ENCODE assay signal across 21 cellular contexts in the genomic region with DNA sequence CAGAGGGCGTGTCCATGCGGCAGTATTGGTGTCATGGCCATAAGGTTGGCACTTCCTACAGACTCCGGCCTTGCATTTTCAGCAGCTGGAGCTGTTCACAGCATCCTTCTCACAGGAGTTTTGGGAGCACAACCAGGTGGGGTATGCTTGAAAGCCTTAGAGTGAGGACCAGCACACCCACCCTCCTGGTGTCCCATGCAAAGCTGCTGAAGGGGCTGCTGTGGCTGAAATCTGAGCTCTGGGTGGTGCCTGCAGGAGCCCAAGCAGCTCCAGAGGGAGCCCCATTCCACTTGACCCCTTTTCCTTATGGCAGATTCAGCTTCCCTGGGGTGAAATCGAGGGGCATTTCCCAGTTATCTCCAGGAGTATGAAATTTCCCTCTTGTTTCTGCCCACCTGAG.
DNase-seq lines count a peak whose midpoint lies in the region; TF ChIP-seq lines count a peak whose summit lies in the region.
"Had no signal": no experiment of that assay in that cellular context is flagged by ENCODE, and none has a peak within 500 bp of the region (broad histone marks: within the 10 kb centered on the region; RNA-seq: fewer than 3 reads in every experiment).

No MANE protein-coding gene starts in this region.

- peaks cover 3% of the 10 kb centered on the region for H3K36me3 Mint-ChIP-seq in chondrocyte (ENCODE audit: low read depth)
- peaks cover 0 to 5% of the 10 kb centered on the region in 2 donors for H3K36me3 Mint-ChIP-seq in CD4-positive, alpha-beta memory T cell
- H3K36me3 Mint-ChIP-seq: CD14-positive monocyte had no signal

- no peaks in the 10 kb centered on the region for H3K4me1 Mint-ChIP-seq in chondrocyte (ENCODE audit: low read depth)
- H3K4me1 Mint-ChIP-seq in CD4-positive, alpha-beta memory T cell, result no peaks in the 10 kb centered on the region
- H3K4me1 Mint-ChIP-seq: CD14-positive monocyte had no signal

- peaks cover 2% of the 10 kb centered on the region for H3K9me3 ChIP-seq in osteoblast (ENCODE audit: low read depth, low read length)
- peaks cover 0 to 5% of the 10 kb centered on the region in 2 donors for H3K9me3 ChIP-seq in CD4-positive, alpha-beta memory T cell (ENCODE audit: control insufficient read depth in 1 of 2, low read length in 2 of 2)
- H3K9me3 ChIP-seq: BE2C had no signal

- no peaks in the 10 kb centered on the region for H3K79me2 ChIP-seq in osteoblast (ENCODE audit: insufficient read depth, low read length)

- no peak overlapping the region for H2AFZ ChIP-seq in osteoblast (ENCODE audit: low read length)

- H3K4me3 ChIP-seq in osteoblast (ENCODE audit: insufficient read depth, low read length), result no peak overlapping the region
- H3K4me3 ChIP-seq in CD4-positive, alpha-beta memory T cell (ENCODE audit: low read length in 2 of 2), result no peak overlapping the region
- H3K4me3 ChIP-seq: BLaER1 treated with 17β-estradiol and CSF1 and Interleukin-3, amounts not matched to agents 10 nM and 100 nM; GM12878 had no signal

- no peak overlapping the region for H3K27ac ChIP-seq in osteoblast (ENCODE audit: low read depth, low read length)
- no peak overlapping the region for H3K27ac ChIP-seq in CD4-positive, alpha-beta memory T cell (ENCODE audit: low read depth, low read length)
- H3K27ac ChIP-seq: 22Rv1; BLaER1 treated with 17β-estradiol and CSF1 and Interleukin-3, amounts not matched to agents 10 nM and 100 nM had no signal

- no peak overlapping the region for H3K27ac Mint-ChIP-seq in chondrocyte (ENCODE audit: unreplicated experiment)
- no peak overlapping the region for H3K27ac Mint-ChIP-seq in CD4-positive, alpha-beta memory T cell
- H3K27ac Mint-ChIP-seq: CD14-positive monocyte; CD4-positive, alpha-beta T cell had no signal

- no peak for TF ChIP-seq CTCF in chondrocyte (IDR thresholded peaks at IDR 0.05)
- no peak for TF ChIP-seq CTCF in osteoblast (IDR thresholded peaks at IDR 0.05; ENCODE audit: extremely low read depth, low read depth, low read length)

- no peaks in the 10 kb centered on the region for H3K36me3 ChIP-seq in osteoblast (ENCODE audit: insufficient read depth, low read length)
- no peaks in the 10 kb centered on the region for H3K36me3 ChIP-seq in CD4-positive, alpha-beta memory T cell (ENCODE audit: insufficient read depth, low read length)
- H3K36me3 ChIP-seq: BE2C; BLaER1 treated with 17β-estradiol and CSF1 and Interleukin-3, amounts not matched to agents 10 nM and 100 nM had no signal

- H3K4me1 ChIP-seq in osteoblast (ENCODE audit: insufficient read depth, low read length), result no peaks in the 10 kb centered on the region
- no peaks in the 10 kb centered on the region for H3K4me1 ChIP-seq in CD4-positive, alpha-beta memory T cell (ENCODE audit: insufficient read depth, low read length)
- H3K4me1 ChIP-seq: BE2C had no signal

- POLR2A ChIA-PET in CD4-positive, alpha-beta memory T cell (lab: Charles Lee; ENCODE audit: partially characterized antibody), result no interaction called here

- no peaks in the 10 kb centered on the region for H4K20me1 ChIP-seq in osteoblast (ENCODE audit: insufficient read depth, low read length)

- H3K4me2 ChIP-seq in osteoblast (ENCODE audit: insufficient read depth, low read length), result no peak overlapping the region
- H3K4me2 ChIP-seq: BLaER1 treated with 17β-estradiol and CSF1 and Interleukin-3, amounts not matched to agents 10 nM and 100 nM had no signal

- no peak overlapping the region for H3K4me3 Mint-ChIP-seq in chondrocyte (ENCODE audit: unreplicated experiment)
- no peak overlapping the region for H3K4me3 Mint-ChIP-seq in CD4-positive, alpha-beta memory T cell
- H3K4me3 Mint-ChIP-seq: CD14-positive monocyte; CD4-positive, alpha-beta T cell had no signal

- intact Hi-C loops in CD4-positive, alpha-beta memory T cell (cut with micrococcal nuclease), result no loop called here

- peaks cover 16% of the 10 kb centered on the region for H3K27me3 Mint-ChIP-seq in chondrocyte (ENCODE audit: low read depth)
- peaks cover 21 to 23% of the 10 kb centered on the region in 2 donors for H3K27me3 Mint-ChIP-seq in CD4-positive, alpha-beta memory T cell

- H3K9me3 Mint-ChIP-seq in chondrocyte (ENCODE audit: low read depth), result peaks cover 36% of the 10 kb centered on the region
- H3K9me3 Mint-ChIP-seq in CD4-positive, alpha-beta memory T cell, result peaks cover 2 to 46% (median 38%) of the 10 kb centered on the region in 8 donors

- DNase-seq in activated effector memory CD4-positive, alpha-beta T cell treated with anti-CD3 and anti-CD28 coated beads, Interleukin-2, amount 50 U/mL, for 16 hours, result peak; percentile 54
- DNase-seq in activated effector memory CD4-positive, alpha-beta T cell treated with Interleukin-2 at 50 U/mL for 16 hours, result no peak
- DNase-seq in D341Med (ENCODE audit: low spot score) (peak; percentile 8), chondrocyte (ENCODE audit: low spot score) (peak; percentile 18), osteoblast (ENCODE audit: insufficient read length, low spot score, missing footprints) (peak; percentile 73), SIG-M5 (lab: John Stamatoyannopoulos, UW) (no peak)
- no peak for DNase-seq in activated T-cell treated with anti-CD3 and anti-CD28 coated beads, Interleukin-2, amount 50 U/mL, for 48 hours
- no peak for DNase-seq in CD4-positive, alpha-beta memory T cell
- DNase-seq: AML-193; Calu3; CD4-positive, alpha-beta T cell; COR-L47; DMS153; DND-41; GOT3; HCEC 1CT had no signal

- peaks cover 8% of the 10 kb centered on the region for H3K27me3 ChIP-seq in osteoblast (ENCODE audit: insufficient read depth, low read length)
- no peaks in the 10 kb centered on the region for H3K27me3 ChIP-seq in CD4-positive, alpha-beta memory T cell (ENCODE audit: insufficient read depth, low read length)

- CTCF ChIA-PET in CD4-positive, alpha-beta memory T cell (lab: Charles Lee; ENCODE audit: partially characterized antibody), result no interaction called here

Comparison
In these comparisons a context has a peak if more than half of its experiments do, and no peak if none do; other contexts are left out.
1. DNase-seq: peak in activated effector memory CD4-positive, alpha-beta T cell treated with anti-CD3 and anti-CD28 coated beads, Interleukin-2, amount 50 U/mL, for 16 hours (single experiment), D341Med (single experiment), chondrocyte (single experiment) and osteoblast (single experiment); none in activated effector memory CD4-positive, alpha-beta T cell treated with Interleukin-2 at 50 U/mL for 16 hours (single experiment), activated T-cell treated with anti-CD3 and anti-CD28 coated beads, Interleukin-2, amount 50 U/mL, for 48 hours (0 of 2), SIG-M5 (single experiment) and CD4-positive, alpha-beta memory T cell (0 of 5).